Comparison of ENCODE assay signal across 8 cellular contexts in the genomic region with DNA sequence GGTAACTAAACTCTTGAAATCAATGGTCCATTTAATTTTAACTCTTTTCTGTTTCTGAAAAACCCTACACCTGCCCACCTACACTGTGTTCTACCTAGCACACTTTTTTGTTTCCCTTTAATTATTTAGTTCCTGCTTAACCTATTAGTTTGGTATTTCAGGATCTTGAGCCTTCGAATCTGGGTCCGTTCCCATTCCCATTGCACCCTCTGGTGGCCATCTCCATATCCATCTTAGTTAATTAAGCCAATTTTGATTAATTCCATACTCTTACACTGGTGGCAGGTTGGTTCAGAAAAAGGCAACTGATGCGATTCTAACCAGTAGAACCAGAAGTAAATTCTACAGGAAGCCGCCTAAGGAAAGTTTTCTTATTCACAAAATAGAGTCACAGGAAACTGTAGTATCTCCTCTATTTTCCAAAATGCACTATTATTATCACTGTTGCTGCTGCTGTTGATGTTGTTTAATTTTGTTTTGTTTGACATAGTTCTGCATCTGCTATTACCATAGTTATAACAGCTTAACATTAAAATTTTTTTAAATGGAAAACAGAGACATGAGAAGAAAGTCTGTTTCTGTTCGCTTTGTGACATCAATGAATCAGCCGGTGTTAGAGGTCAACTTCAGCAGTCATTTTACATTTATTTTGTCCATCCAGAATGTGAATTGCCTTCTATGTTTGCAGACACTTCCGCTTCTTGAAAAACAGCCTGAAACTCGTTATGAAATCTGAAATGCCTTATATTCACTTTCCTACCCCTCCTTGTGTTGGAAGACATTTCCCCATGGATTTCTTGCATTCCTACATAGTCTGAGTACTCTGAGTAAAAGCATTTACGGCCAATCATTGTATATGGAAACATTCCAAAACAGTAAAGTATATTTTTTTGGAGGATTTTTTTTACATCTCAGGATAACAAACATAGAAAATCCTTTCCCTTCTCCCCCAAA.
DNase-seq lines count a peak whose midpoint lies in the region; ATAC-seq and TF ChIP-seq lines count a peak whose summit lies in the region.

No MANE protein-coding gene starts in this region.

- TF ChIP-seq CTCF in CD14-positive monocyte (IDR thresholded peaks at IDR 0.05), result peak; percentile 20
- TF ChIP-seq CTCF in endothelial cell (IDR thresholded peaks at IDR 0.05; ENCODE audit: unreplicated experiment), result peak; percentile 79
- peak; percentile 72 for TF ChIP-seq CTCF in nephron progenitor cell (IDR thresholded peaks at IDR 0.05)
- TF ChIP-seq CTCF in CD8-positive, alpha-beta T cell (IDR thresholded peaks at IDR 0.05), result no peak

- POLR2A ChIA-PET in CD8-positive, alpha-beta T cell (lab: Charles Lee), result no interaction called here

- no peak overlapping the region for H3K27ac Mint-ChIP-seq in CD14-positive monocyte
- no peak overlapping the region for H3K27ac Mint-ChIP-seq in endothelial cell (ENCODE audit: unreplicated experiment)
- no peak overlapping the region for H3K27ac Mint-ChIP-seq in nephron progenitor cell
- no peak overlapping the region for H3K27ac Mint-ChIP-seq in CD8-positive, alpha-beta T cell

- no peaks in the 10 kb centered on the region for H3K36me3 Mint-ChIP-seq in CD14-positive monocyte
- no peaks in the 10 kb centered on the region for H3K36me3 Mint-ChIP-seq in endothelial cell (ENCODE audit: low read depth, unreplicated experiment)
- no peaks in the 10 kb centered on the region for H3K36me3 Mint-ChIP-seq in nephron progenitor cell (ENCODE audit: low read depth)
- no peaks in the 10 kb centered on the region for H3K36me3 Mint-ChIP-seq in CD8-positive, alpha-beta T cell

- H3K36me3 ChIP-seq in CD8-positive, alpha-beta T cell (ENCODE audit: insufficient read depth, low read length), result no peaks in the 10 kb centered on the region

- intact Hi-C loops in CD14-positive monocyte (cut with micrococcal nuclease), result no loop called here
- intact Hi-C loops in CD8-positive, alpha-beta T cell (cut with DNase I, micrococcal nuclease), result no loop called here

- no peaks in the 10 kb centered on the region for H3K4me1 Mint-ChIP-seq in CD14-positive monocyte
- H3K4me1 Mint-ChIP-seq in endothelial cell (ENCODE audit: unreplicated experiment), result no peaks in the 10 kb centered on the region
- H3K4me1 Mint-ChIP-seq in nephron progenitor cell, result no peaks in the 10 kb centered on the region
- no peaks in the 10 kb centered on the region for H3K4me1 Mint-ChIP-seq in CD8-positive, alpha-beta T cell (ENCODE audit: low read depth)

- H3K27me3 Mint-ChIP-seq in CD14-positive monocyte (ENCODE audit: low read depth in 3 of 3) (no peaks in the 10 kb centered on the region), endothelial cell (ENCODE audit: unreplicated experiment) (no peaks in the 10 kb centered on the region), nephron progenitor cell (ENCODE audit: low read depth, poor library complexity) (peaks cover 3% of the 10 kb centered on the region)
- H3K27me3 Mint-ChIP-seq in CD8-positive, alpha-beta T cell (ENCODE audit: low read depth), result no peaks in the 10 kb centered on the region

- no peaks in the 10 kb centered on the region for H3K27me3 ChIP-seq in CD8-positive, alpha-beta T cell (ENCODE audit: insufficient read depth, low read length)

- peaks cover 0 to 1% (median 0%) of the 10 kb centered on the region in 7 donors for H3K9me3 Mint-ChIP-seq in CD14-positive monocyte
- no peaks in the 10 kb centered on the region for H3K9me3 Mint-ChIP-seq in endothelial cell (ENCODE audit: unreplicated experiment)
- H3K9me3 Mint-ChIP-seq in nephron progenitor cell, result no peaks in the 10 kb centered on the region
- H3K9me3 Mint-ChIP-seq in CD8-positive, alpha-beta T cell, result peaks cover 6% of the 10 kb centered on the region

- H3K27ac ChIP-seq in CD8-positive, alpha-beta T cell (ENCODE audit: low read depth, low read length), result no peak overlapping the region

- H3K4me3 Mint-ChIP-seq in CD14-positive monocyte (no peak overlapping the region), endothelial cell (ENCODE audit: unreplicated experiment) (no peak overlapping the region), nephron progenitor cell (no peak overlapping the region)
- no peak overlapping the region for H3K4me3 Mint-ChIP-seq in CD8-positive, alpha-beta T cell

- ATAC-seq in CD8-positive, alpha-beta T cell, result no peak
- no peak for ATAC-seq in HG02970 (IDR thresholded peaks at IDR 0.05; ENCODE audit: low FRiP score, unreplicated experiment)
- no peak for ATAC-seq in HG03571 (IDR thresholded peaks at IDR 0.05; ENCODE audit: unreplicated experiment)

- CTCF ChIA-PET in CD8-positive, alpha-beta T cell (lab: Charles Lee), result interaction anchor here (0.6 kb wide), 1 partner anchor 20 kb away, joined by 8 read pairs; no protein-coding TSS in a partner anchor

- DNase-seq in CD14-positive monocyte (ENCODE audit: low spot score) (no peak), HS-27A (ENCODE audit: low read depth) (peak; percentile 8), NOMO-1 treated with dmso at 0.1 percent for 144 hours (lab: John Stamatoyannopoulos, UW; ENCODE audit: unreplicated experiment) (peak; percentile 12), endothelial cell (ENCODE audit: low spot score) (peak; percentile 53), nephron progenitor cell (peak; percentile 53)
- no peak for DNase-seq in CD8-positive, alpha-beta T cell

- H3K4me3 ChIP-seq in CD8-positive, alpha-beta T cell (ENCODE audit: low read depth, low read length), result no peak overlapping the region

- no peaks in the 10 kb centered on the region for H3K4me1 ChIP-seq in CD8-positive, alpha-beta T cell (ENCODE audit: insufficient read depth, low read length)

- no peaks in the 10 kb centered on the region for H3K9me3 ChIP-seq in CD8-positive, alpha-beta T cell (ENCODE audit: low read length)

Comparison
In these comparisons a context has a peak if more than half of its experiments do, and no peak if none do; other contexts are left out.
1. DNase-seq: peak in HS-27A (single experiment), NOMO-1 treated with dmso at 0.1 percent for 144 hours (single experiment), endothelial cell (single experiment) and nephron progenitor cell (single experiment); none in CD14-positive monocyte (single experiment) and CD8-positive, alpha-beta T cell (0 of 7).